10 cellular contexts compared by ENCODE assay signal in genomic region chr12:9761407-9761736, GRCh38. TPM values are rescaled to one million over a fixed set of nuclear protein-coding genes. Genes with fewer than 3 reads are reported as not detected.
DNase-seq lines count a peak whose midpoint lies in the region; ATAC-seq and TF ChIP-seq lines count a peak whose summit lies in the region.
"Had no signal": no experiment of that assay in that cellular context is flagged by ENCODE, and none has a peak within 500 bp of the region (broad histone marks: within the 10 kb centered on the region; RNA-seq: fewer than 3 reads in every experiment).

No MANE protein-coding gene starts in this region.

- peaks cover 37% of the 10 kb centered on the region for H3K36me3 Mint-ChIP-seq in activated T-helper 1 cell treated with anti-CD3 and anti-CD28 coated beads, Interleukin-12 subunit alpha, Interleukin-12 subunit beta, Interleukin-2, Interleukin-4 antibody, amounts not matched to agents 30 ng/mL and 10 ng/mL and 1 ng/mL, durations not matched to agents 14 hours and 24 hours and 36 hours (ENCODE audit: low read depth)
- H3K36me3 Mint-ChIP-seq in memory B cell: peaks cover 4% of the 10 kb centered on the region

- H3K4me3 ChIP-seq in HL-60 (replicated peaks; ENCODE audit: insufficient read depth, low read length) (no peak overlapping the region), thyroid gland (replicated peaks in 1 of 3) (no peak overlapping the region)

- ATAC-seq in memory B cell (ENCODE audit: low read depth): peak; percentile 14
- ATAC-seq in GM18867 (IDR thresholded peaks at IDR 0.05; ENCODE audit: unreplicated experiment): no peak

- TF ChIP-seq CTCF in HL-60 (IDR thresholded peaks at IDR 0.05; ENCODE audit: insufficient read depth, low read length) (no peak), thyroid gland (IDR thresholded peaks at IDR 0.05) (no peak)

- peak overlapping the region; percentile 98 for H3K4me3 Mint-ChIP-seq in activated T-helper 1 cell treated with anti-CD3 and anti-CD28 coated beads, Interleukin-12 subunit alpha, Interleukin-12 subunit beta, Interleukin-2, Interleukin-4 antibody, amounts not matched to agents 30 ng/mL and 10 ng/mL and 1 ng/mL, durations not matched to agents 14 hours and 24 hours and 36 hours
- H3K4me3 Mint-ChIP-seq in memory B cell: peak overlapping the region; percentile 98

- intact Hi-C loops in activated T-helper 1 cell treated with anti-CD3 and anti-CD28 coated beads, Interleukin-12 subunit alpha, Interleukin-12 subunit beta, Interleukin-2, Interleukin-4 antibody, amounts not matched to agents 30 ng/mL and 10 ng/mL and 1 ng/mL, durations not matched to agents 14 hours and 24 hours and 36 hours (cut with micrococcal nuclease): loop anchor here (1.0 kb wide), 5 partner anchors 19 to 110 kb away; partner anchors contain the start of genes CLEC2D and CLECL1
- intact Hi-C loops in thyroid gland (cut with DNase I): no loop called here

- H3K27me3 Mint-ChIP-seq in activated T-helper 1 cell treated with anti-CD3 and anti-CD28 coated beads, Interleukin-12 subunit alpha, Interleukin-12 subunit beta, Interleukin-2, Interleukin-4 antibody, amounts not matched to agents 30 ng/mL and 10 ng/mL and 1 ng/mL, durations not matched to agents 14 hours and 24 hours and 36 hours (ENCODE audit: insufficient read depth): peaks cover 6% of the 10 kb centered on the region
- H3K27me3 Mint-ChIP-seq in memory B cell: no peaks in the 10 kb centered on the region

- peaks cover 0 to 5% of the 10 kb centered on the region in 2 donors for H3K4me1 ChIP-seq in thyroid gland

- H3K4me1 Mint-ChIP-seq in activated T-helper 1 cell treated with anti-CD3 and anti-CD28 coated beads, Interleukin-12 subunit alpha, Interleukin-12 subunit beta, Interleukin-2, Interleukin-4 antibody, amounts not matched to agents 30 ng/mL and 10 ng/mL and 1 ng/mL, durations not matched to agents 14 hours and 24 hours and 36 hours (ENCODE audit: low read depth): peaks cover 63% of the 10 kb centered on the region
- H3K4me1 Mint-ChIP-seq in memory B cell: peaks cover 43% of the 10 kb centered on the region

- peak; percentile 48 to 49 for DNase-seq in AML-193 (lab: John Stamatoyannopoulos, UW)
- DNase-seq in HL-60 (ENCODE audit: low read depth in 1 of 2, low spot score in 1 of 2): no peak
- DNase-seq in activated T-helper 1 cell treated with anti-CD3 and anti-CD28 coated beads, Interleukin-12 subunit alpha, Interleukin-12 subunit beta, Interleukin-2, Interleukin-4 antibody, amounts not matched to agents 30 ng/mL and 10 ng/mL and 1 ng/mL, durations not matched to agents 14 hours and 24 hours and 36 hours (ENCODE audit: low spot score): no peak
- DNase-seq in memory B cell (ENCODE audit: low spot score in 2 of 2): no peak
- no peak for DNase-seq in HUDEP-2 (lab: John Stamatoyannopoulos, UW; ENCODE audit: unreplicated experiment in 76 of 76)
- no peak for DNase-seq in GF-D8 (lab: John Stamatoyannopoulos, UW)
- no peak for DNase-seq in thyroid gland
- DNase-seq: hypothalamus, IMR-90 had no signal

- H3K9me3 ChIP-seq in thyroid gland: no peaks in the 10 kb centered on the region

- no peaks in the 10 kb centered on the region for H3K36me3 ChIP-seq in thyroid gland

- no peak for TF ChIP-seq POLR2A in thyroid gland (IDR thresholded peaks at IDR 0.05)

- peak overlapping the region; percentile 97 for H3K27ac Mint-ChIP-seq in activated T-helper 1 cell treated with anti-CD3 and anti-CD28 coated beads, Interleukin-12 subunit alpha, Interleukin-12 subunit beta, Interleukin-2, Interleukin-4 antibody, amounts not matched to agents 30 ng/mL and 10 ng/mL and 1 ng/mL, durations not matched to agents 14 hours and 24 hours and 36 hours
- H3K27ac Mint-ChIP-seq in memory B cell: peak overlapping the region; percentile 99

- WGBS in thyroid gland, 2 donors: 62 to 70% methylated on average over 3 of the region's 3 CpGs

- H3K27ac ChIP-seq in HL-60 (replicated peaks) (peak overlapping the region; percentile 48), thyroid gland (no peak overlapping the region)

- H3K9me3 Mint-ChIP-seq in activated T-helper 1 cell treated with anti-CD3 and anti-CD28 coated beads, Interleukin-12 subunit alpha, Interleukin-12 subunit beta, Interleukin-2, Interleukin-4 antibody, amounts not matched to agents 30 ng/mL and 10 ng/mL and 1 ng/mL, durations not matched to agents 14 hours and 24 hours and 36 hours: no peaks in the 10 kb centered on the region
- no peaks in the 10 kb centered on the region for H3K9me3 Mint-ChIP-seq in memory B cell

- H3K27me3 ChIP-seq in HL-60 (ENCODE audit: insufficient read depth, poor library complexity, severe bottlenecking): no peaks in the 10 kb centered on the region
- no peaks in the 10 kb centered on the region for H3K27me3 ChIP-seq in thyroid gland

RNA-seq across cellular contexts. Expression of gene CD69, which starts 0.7 kb away (rescaled TPM):
- 90.5 and 93.2 TPM in 2 replicates for total RNA-seq in activated T-helper 1 cell treated with anti-CD3 and anti-CD28 coated beads, Interleukin-12 subunit alpha, Interleukin-12 subunit beta, Interleukin-2, Interleukin-4 antibody, amounts not matched to agents 30 ng/mL and 10 ng/mL and 1 ng/mL, durations not matched to agents 14 hours and 24 hours and 36 hours
- 10 to 100 TPM in 1 of 4 donors, 1 to 10 TPM in 3; 5.0 to 18.2 (median 6.2) TPM for total RNA-seq in thyroid gland
- total RNA-seq: IMR-90 had no signal

RNA-seq across cellular contexts. Expression of gene CLECL1, which starts 28.5 kb away (rescaled TPM):
- total RNA-seq in activated T-helper 1 cell treated with anti-CD3 and anti-CD28 coated beads, Interleukin-12 subunit alpha, Interleukin-12 subunit beta, Interleukin-2, Interleukin-4 antibody, amounts not matched to agents 30 ng/mL and 10 ng/mL and 1 ng/mL, durations not matched to agents 14 hours and 24 hours and 36 hours: 7.6 and 9.1 TPM in 2 replicates
- not detected for total RNA-seq in thyroid gland
- total RNA-seq: IMR-90 had no signal

Comparison
In these comparisons a context has a peak if more than half of its experiments do, and no peak if none do; other contexts are left out.
1. DNase-seq: peak in AML-193 (2 of 2); none in HL-60 (0 of 2), activated T-helper 1 cell treated with anti-CD3 and anti-CD28 coated beads, Interleukin-12 subunit alpha, Interleukin-12 subunit beta, Interleukin-2, Interleukin-4 antibody, amounts not matched to agents 30 ng/mL and 10 ng/mL and 1 ng/mL, durations not matched to agents 14 hours and 24 hours and 36 hours (single experiment), memory B cell (0 of 2), HUDEP-2 (0 of 76), GF-D8 (single experiment) and thyroid gland (0 of 2).